Comparison of ENCODE assay signal across 8 cellular contexts in genomic region chr14:105181542-105182295, GRCh38. TPM values are rescaled to one million over a fixed set of nuclear protein-coding genes. Genes with fewer than 3 reads are reported as not detected.
DNase-seq lines count a peak whose midpoint lies in the region; ATAC-seq and TF ChIP-seq lines count a peak whose summit lies in the region.

No MANE protein-coding gene starts in this region.

- H3K4me1 ChIP-seq in suprapubic skin = peaks cover 26% of the 10 kb centered on the region

- H3K4me1 Mint-ChIP-seq in activated T-cell treated with anti-CD3 and anti-CD28 coated beads, Interleukin-2, amount 50 U/mL, for 4 hours (ENCODE audit: low read depth) = peaks cover 15% of the 10 kb centered on the region

- DNase-seq in activated T-cell treated with anti-CD3 and anti-CD28 coated beads, Interleukin-2, amount 50 U/mL, for 4 hours = no peak
- DNase-seq in activated T-cell treated with anti-CD3 and anti-CD28 coated beads, Interleukin-2, amount 50 U/mL, for 1 hour = no peak
- no peak for DNase-seq in WERI-Rb-1
- DNase-seq in suprapubic skin (ENCODE audit: low spot score in 2 of 2) = no peak
- DNase-seq in NCI-H2107 treated with DMSO at 0.1 percent for 48 hours (lab: John Stamatoyannopoulos, UW; ENCODE audit: unreplicated experiment) = no peak
- DNase-seq in midbrain (lab: John Stamatoyannopoulos, UW) = no peak

- 34% methylated on average over 12 of the region's 22 CpGs for WGBS in suprapubic skin

- H3K27me3 Mint-ChIP-seq in activated T-cell treated with anti-CD3 and anti-CD28 coated beads, Interleukin-2, amount 50 U/mL, for 4 hours (ENCODE audit: low read depth) = no peaks in the 10 kb centered on the region

- H3K9me3 ChIP-seq in WERI-Rb-1 (ENCODE audit: severe bottlenecking) (no peaks in the 10 kb centered on the region), suprapubic skin (no peaks in the 10 kb centered on the region)

- H3K36me3 ChIP-seq in WERI-Rb-1 (peaks cover 17% of the 10 kb centered on the region), suprapubic skin (no peaks in the 10 kb centered on the region)

- H3K4me3 Mint-ChIP-seq in activated T-cell treated with anti-CD3 and anti-CD28 coated beads, Interleukin-2, amount 50 U/mL, for 4 hours = peak overlapping the region; percentile 72

- H3K27me3 ChIP-seq in WERI-Rb-1 (ENCODE audit: insufficient read depth, low read depth, severe bottlenecking) = no peaks in the 10 kb centered on the region
- no peaks in the 10 kb centered on the region for H3K27me3 ChIP-seq in suprapubic skin

- no peaks in the 10 kb centered on the region for H3K9me3 Mint-ChIP-seq in activated T-cell treated with anti-CD3 and anti-CD28 coated beads, Interleukin-2, amount 50 U/mL, for 4 hours

- H3K36me3 Mint-ChIP-seq in activated T-cell treated with anti-CD3 and anti-CD28 coated beads, Interleukin-2, amount 50 U/mL, for 4 hours (ENCODE audit: insufficient read depth) = no peaks in the 10 kb centered on the region

- no peak for ATAC-seq in activated T-cell treated with anti-CD3 and anti-CD28 coated beads, Interleukin-2, amount 50 U/mL, for 4 hours
- ATAC-seq in HG02571 (IDR thresholded peaks at IDR 0.05; ENCODE audit: unreplicated experiment) = no peak

- no peak for TF ChIP-seq POLR2A in suprapubic skin (IDR thresholded peaks at IDR 0.05)

- TF ChIP-seq CTCF in WERI-Rb-1 (IDR thresholded peaks at IDR 0.05; ENCODE audit: low read depth, low read length) = no peak
- no peak for TF ChIP-seq CTCF in suprapubic skin (IDR thresholded peaks at IDR 0.05)

- H3K4me3 ChIP-seq in WERI-Rb-1 (ENCODE audit: low read depth, low read length) = peak overlapping the region; percentile 30
- peak overlapping the region; percentile 17 for H3K4me3 ChIP-seq in iPS-11a (ENCODE audit: low read depth, low read length)
- H3K4me3 ChIP-seq in suprapubic skin = peak overlapping the region; percentile 54

- no peak overlapping the region for H3K27ac ChIP-seq in WERI-Rb-1
- no peak overlapping the region for H3K27ac ChIP-seq in suprapubic skin

- no peak for TF ChIP-seq EP300 in suprapubic skin (IDR thresholded peaks at IDR 0.05)

RNA-seq across cellular contexts. Expression of gene NUDT14, which starts 0.6 kb away (rescaled TPM):
- total RNA-seq in activated T-cell treated with anti-CD3 and anti-CD28 coated beads, Interleukin-2, amount 50 U/mL, for 4 hours = 1 to 10 TPM; 5.2 to 7.0 (median 5.7) TPM
- 10 to 100 TPM; 14.6 to 22.2 (median 19.8) TPM for total RNA-seq in suprapubic skin

RNA-seq across cellular contexts. Expression of gene JAG2, which starts 13.1 kb away (rescaled TPM):
- total RNA-seq in activated T-cell treated with anti-CD3 and anti-CD28 coated beads, Interleukin-2, amount 50 U/mL, for 4 hours = 1 to 10 TPM; 2.9 to 5.4 (median 5.2) TPM
- 10 to 100 TPM; 47.4 to 75.4 (median 67.2) TPM for total RNA-seq in suprapubic skin

Comparison
In these comparisons a context has a peak if more than half of its experiments do, and no peak if none do; other contexts are left out.
1. RNA of gene JAG2, which starts 13.1 kb away (total RNA-seq): 47.4 to 75.4 TPM in suprapubic skin; 2.9 to 5.4 TPM in activated T-cell treated with anti-CD3 and anti-CD28 coated beads, Interleukin-2, amount 50 U/mL, for 4 hours; every median in the first group is over 4 times any median in the second.
2. Peak in every context shown above with its lines, with median percentiles within 50 percentile points of each other: H3K4me3 ChIP-seq.